12 cellular contexts compared by ENCODE assay signal in the genomic region with DNA sequence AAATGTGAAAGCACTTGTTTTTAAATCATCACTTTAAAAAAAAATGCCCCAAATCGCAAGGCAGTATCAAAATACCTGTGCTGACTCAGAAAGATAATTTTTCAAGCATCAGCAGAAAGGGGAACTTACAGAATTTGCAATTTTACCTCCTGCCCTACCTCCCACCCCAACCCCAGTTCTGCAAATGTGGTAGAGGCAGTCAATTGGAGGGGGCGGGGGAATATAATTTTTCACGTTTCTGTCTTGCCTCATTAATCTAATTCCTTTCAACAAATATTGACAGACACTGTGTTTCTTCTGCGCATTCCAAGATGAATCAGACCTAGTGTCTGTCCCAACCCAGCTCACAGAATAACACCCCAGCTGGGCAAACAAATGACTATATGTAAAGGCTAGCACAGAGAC.
DNase-seq lines count a peak whose midpoint lies in the region; ATAC-seq and TF ChIP-seq lines count a peak whose summit lies in the region.
"Had no signal": no experiment of that assay in that cellular context is flagged by ENCODE, and none has a peak within 500 bp of the region (broad histone marks: within the 10 kb centered on the region; RNA-seq: fewer than 3 reads in every experiment).

No MANE protein-coding gene starts in this region.

- H3K36me3 Mint-ChIP-seq in CD4-positive, CD25-positive, alpha-beta regulatory T cell: no peaks in the 10 kb centered on the region
- H3K36me3 Mint-ChIP-seq: natural killer cell had no signal

- TF ChIP-seq POLR2A in thyroid gland (IDR thresholded peaks at IDR 0.05): no peak

- intact Hi-C loops in thyroid gland (cut with DNase I): no loop called here

- H3K9me3 ChIP-seq in CD4-positive, CD25-positive, alpha-beta regulatory T cell (ENCODE audit: control insufficient read depth in 2 of 2, low read length in 2 of 2): no peaks in the 10 kb centered on the region
- H3K9me3 ChIP-seq in thyroid gland: no peaks in the 10 kb centered on the region
- H3K9me3 ChIP-seq in WERI-Rb-1 (ENCODE audit: severe bottlenecking): peaks cover 6% of the 10 kb centered on the region
- H3K9me3 ChIP-seq: colonic mucosa, Peyer's patch, testis had no signal

- no peak for ATAC-seq in CD4-positive, CD25-positive, alpha-beta regulatory T cell (ENCODE audit: low read depth in 2 of 2)
- ATAC-seq in GM18870 (IDR thresholded peaks at IDR 0.05; ENCODE audit: unreplicated experiment) (peak; percentile 59), HG03039 (IDR thresholded peaks at IDR 0.05; ENCODE audit: unreplicated experiment) (peak; percentile 52)
- ATAC-seq: natural killer cell had no signal

- no peaks in the 10 kb centered on the region for H3K9me3 Mint-ChIP-seq in CD4-positive, CD25-positive, alpha-beta regulatory T cell
- H3K9me3 Mint-ChIP-seq: natural killer cell had no signal

- peak overlapping the region in 2 of 3 donors; percentile 1 to 52 for H3K27ac Mint-ChIP-seq in CD4-positive, CD25-positive, alpha-beta regulatory T cell
- H3K27ac Mint-ChIP-seq: natural killer cell had no signal

- no peak overlapping the region for H3K27ac ChIP-seq in CD4-positive, CD25-positive, alpha-beta regulatory T cell (ENCODE audit: insufficient read depth, low read length, poor library complexity, severe bottlenecking)
- H3K27ac ChIP-seq in thyroid gland (no peak overlapping the region), WERI-Rb-1 (no peak overlapping the region)
- H3K27ac ChIP-seq: colonic mucosa, Peyer's patch, testis had no signal

- peaks cover 6 to 40% (median 20%) of the 10 kb centered on the region in 4 donors for H3K4me1 Mint-ChIP-seq in CD4-positive, CD25-positive, alpha-beta regulatory T cell
- H3K4me1 Mint-ChIP-seq: natural killer cell had no signal

- TF ChIP-seq CTCF in thyroid gland (IDR thresholded peaks at IDR 0.05): no peak
- TF ChIP-seq CTCF in WERI-Rb-1 (IDR thresholded peaks at IDR 0.05; ENCODE audit: low read depth, low read length): no peak

- H3K4me3 Mint-ChIP-seq in CD4-positive, CD25-positive, alpha-beta regulatory T cell: no peak overlapping the region
- H3K4me3 Mint-ChIP-seq: natural killer cell had no signal

- H3K27me3 ChIP-seq in CD4-positive, CD25-positive, alpha-beta regulatory T cell (ENCODE audit: control insufficient read depth, insufficient read depth, low read length): no peaks in the 10 kb centered on the region
- H3K27me3 ChIP-seq in thyroid gland (no peaks in the 10 kb centered on the region), WERI-Rb-1 (ENCODE audit: insufficient read depth, low read depth, severe bottlenecking) (no peaks in the 10 kb centered on the region)
- H3K27me3 ChIP-seq: colonic mucosa, Peyer's patch, testis had no signal

- 80 to 83% methylated on average over 4 of the region's 4 CpGs for WGBS in thyroid gland, 2 donors

- no peaks in the 10 kb centered on the region for H3K27me3 Mint-ChIP-seq in CD4-positive, CD25-positive, alpha-beta regulatory T cell

- peaks cover 19% of the 10 kb centered on the region for H3K4me1 ChIP-seq in CD4-positive, CD25-positive, alpha-beta regulatory T cell (ENCODE audit: control insufficient read depth, insufficient read depth, low read length, poor library complexity, severe bottlenecking)
- peaks cover 0 to 3% of the 10 kb centered on the region in 2 donors for H3K4me1 ChIP-seq in thyroid gland
- H3K4me1 ChIP-seq: Peyer's patch, testis had no signal

- no peaks in the 10 kb centered on the region for H3K36me3 ChIP-seq in CD4-positive, CD25-positive, alpha-beta regulatory T cell (ENCODE audit: control insufficient read depth, insufficient read depth, low read length)
- no peaks in the 10 kb centered on the region for H3K36me3 ChIP-seq in thyroid gland
- no peaks in the 10 kb centered on the region for H3K36me3 ChIP-seq in WERI-Rb-1
- H3K36me3 ChIP-seq: colonic mucosa, Peyer's patch had no signal

- DNase-seq in CD4-positive, CD25-positive, alpha-beta regulatory T cell: peak in 2 of 3 donors; percentile 11 to 64
- peak; percentile 63 for DNase-seq in activated naive CD4-positive, alpha-beta T cell treated with anti-CD3 and anti-CD28 coated beads, Interleukin-2, amount 50 U/mL, for 16 hours
- DNase-seq in thyroid gland: no peak
- DNase-seq in NCI-H82 (lab: John Stamatoyannopoulos, UW): no peak
- DNase-seq in WERI-Rb-1: no peak
- no peak for DNase-seq in NCI-H526 treated with DMSO at 0.1 percent for 48 hours (lab: John Stamatoyannopoulos, UW)
- DNase-seq: colonic mucosa, natural killer cell, testis had no signal

- no peak overlapping the region for H3K4me3 ChIP-seq in CD4-positive, CD25-positive, alpha-beta regulatory T cell (ENCODE audit: low read depth, low read length)
- H3K4me3 ChIP-seq in thyroid gland (replicated peaks in 1 of 3): no peak overlapping the region
- H3K4me3 ChIP-seq in WERI-Rb-1 (ENCODE audit: low read depth, low read length): no peak overlapping the region
- H3K4me3 ChIP-seq: colonic mucosa, Peyer's patch, testis had no signal

Comparison
In these comparisons a context has a peak if more than half of its experiments do, and no peak if none do; other contexts are left out.
1. ATAC-seq: peak in GM18870 (single experiment) and HG03039 (single experiment); none in CD4-positive, CD25-positive, alpha-beta regulatory T cell (0 of 2).
2. DNase-seq: peak in CD4-positive, CD25-positive, alpha-beta regulatory T cell (2 of 3) and activated naive CD4-positive, alpha-beta T cell treated with anti-CD3 and anti-CD28 coated beads, Interleukin-2, amount 50 U/mL, for 16 hours (single experiment); none in thyroid gland (0 of 2), NCI-H82 (single experiment), WERI-Rb-1 (single experiment) and NCI-H526 treated with DMSO at 0.1 percent for 48 hours (single experiment).